Comparison of ENCODE assay signal across 1 cellular context in the genomic region with DNA sequence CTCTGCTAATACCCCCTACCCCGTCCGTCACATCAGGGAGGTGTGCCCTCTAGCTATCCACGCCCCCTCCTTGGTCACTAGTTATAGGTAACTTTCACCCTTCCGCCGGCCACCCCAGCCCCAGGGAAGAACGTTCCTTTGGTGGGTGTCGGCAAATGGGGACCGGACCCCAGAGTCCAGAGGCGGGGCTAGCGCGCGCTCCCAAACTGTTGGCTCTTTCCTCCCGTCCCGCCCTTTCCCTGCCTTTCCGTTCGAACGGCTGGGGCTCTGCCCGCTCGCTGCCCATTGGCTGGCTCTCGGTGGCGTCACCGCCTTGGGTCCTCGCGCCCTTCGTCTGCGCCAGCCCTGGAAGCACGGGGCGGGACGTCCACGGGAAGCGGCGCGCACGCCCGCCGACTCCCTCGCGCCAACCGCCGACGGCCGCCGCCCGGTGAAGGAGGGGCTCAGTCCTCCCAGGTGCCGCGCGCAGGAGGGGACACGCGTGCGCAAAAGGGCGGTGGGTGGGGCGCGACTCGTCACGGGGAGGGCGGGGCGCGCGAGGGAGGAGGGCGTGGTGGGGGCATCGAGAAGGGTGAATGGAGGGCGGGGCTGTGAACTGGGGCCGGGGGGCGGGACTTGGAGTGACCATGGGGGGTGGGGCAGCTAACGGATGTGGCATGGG.
TF ChIP-seq lines count a peak whose summit lies in the region.

No MANE protein-coding gene starts in this region.

TF ChIP-seq in HEK293, 187 proteins besides CTCF, POLR2A, EP300 and RAD21 (continued from another document):
- TF ChIP-seq KLF9 (tag by site-specific recombination; IDR thresholded peaks at IDR 0.05; ENCODE audit: low read depth) (peak; percentile 97), ZNF416 (tag by site-specific recombination; IDR thresholded peaks at IDR 0.05) (no peak), ZBTB8A (tag by site-specific recombination; IDR thresholded peaks at IDR 0.05) (peak; percentile 91), ZNF433 (tag by site-specific recombination; IDR thresholded peaks at IDR 0.05; ENCODE audit: low read depth) (no peak), SCRT2 (tag by site-specific recombination; IDR thresholded peaks at IDR 0.05) (peak; percentile 82), ZNF335 (tag by site-specific recombination; conservative IDR thresholded peaks at IDR 0.05) (peak; percentile 85), ZEB2 (tag by site-specific recombination; IDR thresholded peaks at IDR 0.05) (peak; percentile 87), SP2 (tag by site-specific recombination; IDR thresholded peaks at IDR 0.05) (peak; percentile 94), ZNF561 (tag by site-specific recombination; IDR thresholded peaks at IDR 0.05; ENCODE audit: borderline replicate concordance) (peak; percentile 59; the same call in 1 of the 2 replicates), ZNF621 (tag by site-specific recombination; IDR thresholded peaks at IDR 0.05) (no peak), ZNF2 (tag by site-specific recombination; IDR thresholded peaks at IDR 0.05) (no peak), ZBTB21 (tag by site-specific recombination; IDR thresholded peaks at IDR 0.05) (no peak; the same call in 1 of the 2 replicates), GLI4 (tag by site-specific recombination; IDR thresholded peaks at IDR 0.05) (no peak), PRDM1 (tag by site-specific recombination; IDR thresholded peaks at IDR 0.05) (peak; percentile 39; the same call in 1 of the 2 replicates), SP7 (tag by site-specific recombination; IDR thresholded peaks at IDR 0.05) (peak; percentile 59; the same call in 1 of the 2 replicates), ZSCAN30 (tag by site-specific recombination; IDR thresholded peaks at IDR 0.05) (no peak), ZNF548 (tag by site-specific recombination; IDR thresholded peaks at IDR 0.05) (no peak), ZNF629 (tag by site-specific recombination; IDR thresholded peaks at IDR 0.05) (peak; percentile 76), ZNF501 (tag by site-specific recombination; IDR thresholded peaks at IDR 0.05) (peak; percentile 72; the same call in 1 of the 2 replicates), ZFP69B (tag by site-specific recombination; IDR thresholded peaks at IDR 0.05) (0 out of 2 replicates have a peak, but pooled peaks have one; percentile 12), ZNF274 (IDR thresholded peaks at IDR 0.05; ENCODE audit: low read length) (no peak), ZNF274 (tag by site-specific recombination; IDR thresholded peaks at IDR 0.05; ENCODE audit: borderline replicate concordance) (no peak), ZSCAN23 (tag by site-specific recombination; IDR thresholded peaks at IDR 0.05) (no peak), HOXC10 (CRISPR knock-in tag; IDR thresholded peaks at IDR 0.05) (0 out of 2 replicates have a peak, but pooled peaks have one; percentile 23), RBAK (tag by site-specific recombination; IDR thresholded peaks at IDR 0.05) (no peak), BCL11A (tag by site-specific recombination; IDR thresholded peaks at IDR 0.05; ENCODE audit: low read depth) (peak; percentile 64; the same call in 1 of the 2 replicates), ZNF394 (tag by site-specific recombination; IDR thresholded peaks at IDR 0.05; ENCODE audit: borderline replicate concordance) (no peak; the same call in 1 of the 2 replicates), ZNF777 (tag by site-specific recombination; IDR thresholded peaks at IDR 0.05; ENCODE audit: borderline replicate concordance) (no peak), OSR2 (tag by site-specific recombination; IDR thresholded peaks at IDR 0.05) (no peak), ZNF121 (tag by site-specific recombination; IDR thresholded peaks at IDR 0.05) (no peak), ZNF202 (tag by site-specific recombination; IDR thresholded peaks at IDR 0.05; ENCODE audit: borderline replicate concordance) (no peak), ZNF16 (tag by site-specific recombination; IDR thresholded peaks at IDR 0.05; ENCODE audit: low read depth) (no peak), ZNF701 (tag by site-specific recombination; IDR thresholded peaks at IDR 0.05) (no peak), ZNF670 (tag by site-specific recombination; IDR thresholded peaks at IDR 0.05; ENCODE audit: low read depth) (no peak), ZNF239 (tag by site-specific recombination; IDR thresholded peaks at IDR 0.05) (no peak), HOXD13 (CRISPR knock-in tag; IDR thresholded peaks at IDR 0.05; ENCODE audit: borderline replicate concordance) (0 out of 2 replicates have a peak, but pooled peaks have one; percentile 37)
- TF ChIP-seq, protein P1, sequence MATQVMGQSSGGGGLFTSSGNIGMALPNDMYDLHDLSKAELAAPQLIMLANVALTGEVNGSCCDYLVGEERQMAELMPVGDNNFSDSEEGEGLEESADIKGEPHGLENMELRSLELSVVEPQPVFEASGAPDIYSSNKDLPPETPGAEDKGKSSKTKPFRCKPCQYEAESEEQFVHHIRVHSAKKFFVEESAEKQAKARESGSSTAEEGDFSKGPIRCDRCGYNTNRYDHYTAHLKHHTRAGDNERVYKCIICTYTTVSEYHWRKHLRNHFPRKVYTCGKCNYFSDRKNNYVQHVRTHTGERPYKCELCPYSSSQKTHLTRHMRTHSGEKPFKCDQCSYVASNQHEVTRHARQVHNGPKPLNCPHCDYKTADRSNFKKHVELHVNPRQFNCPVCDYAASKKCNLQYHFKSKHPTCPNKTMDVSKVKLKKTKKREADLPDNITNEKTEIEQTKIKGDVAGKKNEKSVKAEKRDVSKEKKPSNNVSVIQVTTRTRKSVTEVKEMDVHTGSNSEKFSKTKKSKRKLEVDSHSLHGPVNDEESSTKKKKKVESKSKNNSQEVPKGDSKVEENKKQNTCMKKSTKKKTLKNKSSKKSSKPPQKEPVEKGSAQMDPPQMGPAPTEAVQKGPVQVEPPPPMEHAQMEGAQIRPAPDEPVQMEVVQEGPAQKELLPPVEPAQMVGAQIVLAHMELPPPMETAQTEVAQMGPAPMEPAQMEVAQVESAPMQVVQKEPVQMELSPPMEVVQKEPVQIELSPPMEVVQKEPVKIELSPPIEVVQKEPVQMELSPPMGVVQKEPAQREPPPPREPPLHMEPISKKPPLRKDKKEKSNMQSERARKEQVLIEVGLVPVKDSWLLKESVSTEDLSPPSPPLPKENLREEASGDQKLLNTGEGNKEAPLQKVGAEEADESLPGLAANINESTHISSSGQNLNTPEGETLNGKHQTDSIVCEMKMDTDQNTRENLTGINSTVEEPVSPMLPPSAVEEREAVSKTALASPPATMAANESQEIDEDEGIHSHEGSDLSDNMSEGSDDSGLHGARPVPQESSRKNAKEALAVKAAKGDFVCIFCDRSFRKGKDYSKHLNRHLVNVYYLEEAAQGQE (tag by site-specific recombination; IDR thresholded peaks at IDR 0.05), result no peak
- TF ChIP-seq, protein P2, sequence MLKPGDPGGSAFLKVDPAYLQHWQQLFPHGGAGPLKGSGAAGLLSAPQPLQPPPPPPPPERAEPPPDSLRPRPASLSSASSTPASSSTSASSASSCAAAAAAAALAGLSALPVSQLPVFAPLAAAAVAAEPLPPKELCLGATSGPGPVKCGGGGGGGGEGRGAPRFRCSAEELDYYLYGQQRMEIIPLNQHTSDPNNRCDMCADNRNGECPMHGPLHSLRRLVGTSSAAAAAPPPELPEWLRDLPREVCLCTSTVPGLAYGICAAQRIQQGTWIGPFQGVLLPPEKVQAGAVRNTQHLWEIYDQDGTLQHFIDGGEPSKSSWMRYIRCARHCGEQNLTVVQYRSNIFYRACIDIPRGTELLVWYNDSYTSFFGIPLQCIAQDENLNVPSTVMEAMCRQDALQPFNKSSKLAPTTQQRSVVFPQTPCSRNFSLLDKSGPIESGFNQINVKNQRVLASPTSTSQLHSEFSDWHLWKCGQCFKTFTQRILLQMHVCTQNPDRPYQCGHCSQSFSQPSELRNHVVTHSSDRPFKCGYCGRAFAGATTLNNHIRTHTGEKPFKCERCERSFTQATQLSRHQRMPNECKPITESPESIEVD (tag by site-specific recombination; IDR thresholded peaks at IDR 0.05), result no peak
- TF ChIP-seq, protein P3, sequence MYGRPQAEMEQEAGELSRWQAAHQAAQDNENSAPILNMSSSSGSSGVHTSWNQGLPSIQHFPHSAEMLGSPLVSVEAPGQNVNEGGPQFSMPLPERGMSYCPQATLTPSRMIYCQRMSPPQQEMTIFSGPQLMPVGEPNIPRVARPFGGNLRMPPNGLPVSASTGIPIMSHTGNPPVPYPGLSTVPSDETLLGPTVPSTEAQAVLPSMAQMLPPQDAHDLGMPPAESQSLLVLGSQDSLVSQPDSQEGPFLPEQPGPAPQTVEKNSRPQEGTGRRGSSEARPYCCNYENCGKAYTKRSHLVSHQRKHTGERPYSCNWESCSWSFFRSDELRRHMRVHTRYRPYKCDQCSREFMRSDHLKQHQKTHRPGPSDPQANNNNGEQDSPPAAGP (tag by site-specific recombination; IDR thresholded peaks at IDR 0.05), result peak; percentile 76
- TF ChIP-seq, protein P4, sequence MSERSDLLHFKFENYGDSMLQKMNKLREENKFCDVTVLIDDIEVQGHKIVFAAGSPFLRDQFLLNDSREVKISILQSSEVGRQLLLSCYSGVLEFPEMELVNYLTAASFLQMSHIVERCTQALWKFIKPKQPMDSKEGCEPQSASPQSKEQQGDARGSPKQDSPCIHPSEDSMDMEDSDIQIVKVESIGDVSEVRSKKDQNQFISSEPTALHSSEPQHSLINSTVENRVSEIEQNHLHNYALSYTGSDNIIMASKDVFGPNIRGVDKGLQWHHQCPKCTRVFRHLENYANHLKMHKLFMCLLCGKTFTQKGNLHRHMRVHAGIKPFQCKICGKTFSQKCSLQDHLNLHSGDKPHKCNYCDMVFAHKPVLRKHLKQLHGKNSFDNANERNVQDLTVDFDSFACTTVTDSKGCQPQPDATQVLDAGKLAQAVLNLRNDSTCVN (tag by site-specific recombination; optimal IDR thresholded peaks at IDR 0.05), result peak; percentile 98
- TF ChIP-seq, protein P5, sequence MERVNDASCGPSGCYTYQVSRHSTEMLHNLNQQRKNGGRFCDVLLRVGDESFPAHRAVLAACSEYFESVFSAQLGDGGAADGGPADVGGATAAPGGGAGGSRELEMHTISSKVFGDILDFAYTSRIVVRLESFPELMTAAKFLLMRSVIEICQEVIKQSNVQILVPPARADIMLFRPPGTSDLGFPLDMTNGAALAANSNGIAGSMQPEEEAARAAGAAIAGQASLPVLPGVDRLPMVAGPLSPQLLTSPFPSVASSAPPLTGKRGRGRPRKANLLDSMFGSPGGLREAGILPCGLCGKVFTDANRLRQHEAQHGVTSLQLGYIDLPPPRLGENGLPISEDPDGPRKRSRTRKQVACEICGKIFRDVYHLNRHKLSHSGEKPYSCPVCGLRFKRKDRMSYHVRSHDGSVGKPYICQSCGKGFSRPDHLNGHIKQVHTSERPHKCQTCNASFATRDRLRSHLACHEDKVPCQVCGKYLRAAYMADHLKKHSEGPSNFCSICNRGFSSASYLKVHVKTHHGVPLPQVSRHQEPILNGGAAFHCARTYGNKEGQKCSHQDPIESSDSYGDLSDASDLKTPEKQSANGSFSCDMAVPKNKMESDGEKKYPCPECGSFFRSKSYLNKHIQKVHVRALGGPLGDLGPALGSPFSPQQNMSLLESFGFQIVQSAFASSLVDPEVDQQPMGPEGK (tag by site-specific recombination; IDR thresholded peaks at IDR 0.05), result peak; percentile 93
- TF ChIP-seq, protein P6, sequence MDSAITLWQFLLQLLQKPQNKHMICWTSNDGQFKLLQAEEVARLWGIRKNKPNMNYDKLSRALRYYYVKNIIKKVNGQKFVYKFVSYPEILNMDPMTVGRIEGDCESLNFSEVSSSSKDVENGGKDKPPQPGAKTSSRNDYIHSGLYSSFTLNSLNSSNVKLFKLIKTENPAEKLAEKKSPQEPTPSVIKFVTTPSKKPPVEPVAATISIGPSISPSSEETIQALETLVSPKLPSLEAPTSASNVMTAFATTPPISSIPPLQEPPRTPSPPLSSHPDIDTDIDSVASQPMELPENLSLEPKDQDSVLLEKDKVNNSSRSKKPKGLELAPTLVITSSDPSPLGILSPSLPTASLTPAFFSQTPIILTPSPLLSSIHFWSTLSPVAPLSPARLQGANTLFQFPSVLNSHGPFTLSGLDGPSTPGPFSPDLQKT (IDR thresholded peaks at IDR 0.05; ENCODE audit: borderline replicate concordance, low read depth, low read length), result no peak
